ENCODE assay signal across 13 cellular contexts in the genomic region with DNA sequence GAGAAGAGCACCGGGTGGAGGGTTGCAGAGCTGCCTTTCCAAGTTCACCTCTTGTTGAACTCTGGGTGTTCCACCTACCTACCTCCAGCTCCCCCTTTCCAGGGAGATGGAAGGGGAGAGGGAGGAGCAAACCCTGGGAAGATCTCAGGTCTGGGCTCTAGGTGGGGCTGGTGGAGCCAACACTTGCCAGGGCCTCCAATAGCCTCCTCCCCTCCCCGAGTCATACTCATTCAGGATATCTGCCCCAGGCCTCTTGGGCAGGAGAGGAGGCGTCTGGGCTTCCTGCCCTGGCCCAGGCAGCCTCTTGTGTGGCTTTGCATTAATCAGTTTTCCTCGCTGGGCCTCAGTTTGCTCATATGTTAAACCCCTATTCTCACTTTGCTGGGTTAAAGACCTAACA. TPM values are rescaled to one million over a fixed set of nuclear protein-coding genes. Genes with fewer than 3 reads are reported as not detected.
A peak's percentile ranks its signal among the peaks of the same experiment; 100 is the strongest.
DNase-seq lines count a peak whose midpoint lies in the region; ATAC-seq and TF ChIP-seq lines count a peak whose summit lies in the region.
"Had no signal": no experiment of that assay in that cellular context is flagged by ENCODE, and none has a peak within 500 bp of the region (broad histone marks: within the 10 kb centered on the region; RNA-seq: fewer than 3 reads in every experiment).

No MANE protein-coding gene starts in this region.

- no peaks in the 10 kb centered on the region for H3K9me3 Mint-ChIP-seq in activated naive CD4-positive, alpha-beta T cell treated with anti-CD3 and anti-CD28 coated beads, Interleukin-2, amount 10 ng/mL, durations not matched to agents 7 days and 5 days

- no peak overlapping the region for H3K4me3 ChIP-seq in A673 (ENCODE audit: low read depth, low read length, poor library complexity, severe bottlenecking)
- H3K4me3 ChIP-seq in HAP-1: no peak overlapping the region
- no peak overlapping the region for H3K4me3 ChIP-seq in SK-N-SH (ENCODE audit: low read depth in 2 of 2, low read length in 1 of 2)
- no peak overlapping the region for H3K4me3 ChIP-seq in iPS DF 6.9 (ENCODE audit: low read length)
- no peak overlapping the region for H3K4me3 ChIP-seq in gastrocnemius medialis

- H3K27ac Mint-ChIP-seq in activated naive CD4-positive, alpha-beta T cell treated with anti-CD3 and anti-CD28 coated beads, Interleukin-2, amount 10 ng/mL, durations not matched to agents 7 days and 5 days: no peak overlapping the region
- H3K27ac Mint-ChIP-seq: CD4-positive, CD25-positive, alpha-beta regulatory T cell had no signal

- no peak for TF ChIP-seq EP300 in SK-N-SH (IDR thresholded peaks at IDR 0.05; ENCODE audit: borderline replicate concordance in 1 of 2, low read depth in 1 of 2, low read length in 1 of 2)

- POLR2A ChIA-PET in A673 (lab: Charles Lee; ENCODE audit: low non-redundant PET): no interaction called here
- POLR2A ChIA-PET in SK-N-SH (lab: Yijun Ruan, JAX): no interaction called here

- no peak overlapping the region for H2AFZ ChIP-seq in SK-N-SH (ENCODE audit: low read depth)

- H3K79me2 ChIP-seq in SK-N-SH (ENCODE audit: insufficient read depth): no peaks in the 10 kb centered on the region

- peaks cover 50% of the 10 kb centered on the region for H3K4me1 ChIP-seq in A673 (ENCODE audit: insufficient read depth, low read length, poor library complexity, severe bottlenecking)
- peaks cover 4% of the 10 kb centered on the region for H3K4me1 ChIP-seq in HAP-1
- peaks cover 0 to 17% of the 10 kb centered on the region in 2 experiments; a peak in 1 of 4 replicates for H3K4me1 ChIP-seq in SK-N-SH (ENCODE audit: control insufficient read depth in 1 of 2, insufficient read depth in 2 of 2, low read depth in 1 of 2, low read length in 1 of 2)
- peaks cover 8% of the 10 kb centered on the region for H3K4me1 ChIP-seq in iPS DF 6.9 (ENCODE audit: control insufficient read depth, insufficient read depth, low read length)
- no peaks in the 10 kb centered on the region for H3K4me1 ChIP-seq in gastrocnemius medialis

- intact Hi-C loops in A673 (cut with micrococcal nuclease; ENCODE audit: unreplicated experiment): loop anchor here (5.0 to 10.0 kb wide), 4 partner anchors 143 to 762 kb away; no protein-coding TSS in a partner anchor
- intact Hi-C loops in gastrocnemius medialis (cut with DNase I; ENCODE audit: low total_unique reads): no loop called here

- H3K36me3 ChIP-seq in A673 (ENCODE audit: insufficient read depth, low read length, poor library complexity, severe bottlenecking) (no peaks in the 10 kb centered on the region), HAP-1 (replicated peaks) (no peaks in the 10 kb centered on the region), SK-N-SH (replicated peaks in 1 of 2; ENCODE audit: control insufficient read depth in 1 of 2, insufficient read depth in 2 of 2, low read length in 1 of 2) (no peaks in the 10 kb centered on the region), iPS DF 6.9 (ENCODE audit: control insufficient read depth, insufficient read depth, low read length) (no peaks in the 10 kb centered on the region), gastrocnemius medialis (no peaks in the 10 kb centered on the region)
- H3K36me3 ChIP-seq: neutrophil had no signal

- H3F3A ChIP-seq in SK-N-SH (replicated peaks; ENCODE audit: insufficient read depth): no peaks in the 10 kb centered on the region

- H3K27ac ChIP-seq in A673 (ENCODE audit: low read depth, low read length, poor library complexity, severe bottlenecking) (peak overlapping the region; percentile 80), SK-N-SH (ENCODE audit: low read depth in 2 of 2, low read length in 1 of 2) (no peak overlapping the region), iPS DF 6.9 (ENCODE audit: low read length) (no peak overlapping the region), gastrocnemius medialis (no peak overlapping the region)
- H3K27ac ChIP-seq: neutrophil had no signal

- no peak overlapping the region for H3K9ac ChIP-seq in SK-N-SH

- H3K9me3 ChIP-seq in A673 (ENCODE audit: low read depth, low read length, poor library complexity, severe bottlenecking): no peaks in the 10 kb centered on the region
- H3K9me3 ChIP-seq in HAP-1: no peaks in the 10 kb centered on the region; the same call in 1 of the 2 replicates
- no peaks in the 10 kb centered on the region for H3K9me3 ChIP-seq in SK-N-SH
- H3K9me3 ChIP-seq in iPS DF 6.9 (ENCODE audit: control insufficient read depth, insufficient read depth, low read length): no peaks in the 10 kb centered on the region
- no peaks in the 10 kb centered on the region for H3K9me3 ChIP-seq in gastrocnemius medialis
- H3K9me3 ChIP-seq: neutrophil had no signal

- DNase-seq in A673 (ENCODE audit: low spot score): peak; percentile 63
- peak; percentile 21 to 48 for DNase-seq in HAP-1 (ENCODE audit: low spot score in 2 of 2)
- DNase-seq in SK-N-SH: peak; percentile 69
- peak; percentile 64 for DNase-seq in iPS DF 6.9 (ENCODE audit: low read depth, low spot score)
- DNase-seq in gastrocnemius medialis: no peak
- DNase-seq in activated naive CD4-positive, alpha-beta T cell treated with anti-CD3 and anti-CD28 coated beads, Interleukin-2, amount 10 ng/mL, durations not matched to agents 7 days and 5 days: no peak
- DNase-seq in T-helper 1 cell: no peak
- DNase-seq in NOMO-1 treated with dmso at 0.1 percent for 144 hours (lab: John Stamatoyannopoulos, UW; ENCODE audit: unreplicated experiment): no peak
- DNase-seq: activated gamma-delta T cell; CD4-positive, CD25-positive, alpha-beta regulatory T cell; HCEC 1CT; stimulated activated CD4-positive, alpha-beta T cell treated with anti-CD3 and anti-CD28 coated beads, Interleukin-1b, Interleukin-23, amount 100 ng/mL, for 48 hours had no signal

- H3K4me3 Mint-ChIP-seq in activated naive CD4-positive, alpha-beta T cell treated with anti-CD3 and anti-CD28 coated beads, Interleukin-2, amount 10 ng/mL, durations not matched to agents 7 days and 5 days: no peak overlapping the region
- H3K4me3 Mint-ChIP-seq: CD4-positive, CD25-positive, alpha-beta regulatory T cell had no signal

- peaks cover 24% of the 10 kb centered on the region for H3K4me1 Mint-ChIP-seq in activated naive CD4-positive, alpha-beta T cell treated with anti-CD3 and anti-CD28 coated beads, Interleukin-2, amount 10 ng/mL, durations not matched to agents 7 days and 5 days

- peaks cover 73% of the 10 kb centered on the region for H3K27me3 Mint-ChIP-seq in activated naive CD4-positive, alpha-beta T cell treated with anti-CD3 and anti-CD28 coated beads, Interleukin-2, amount 10 ng/mL, durations not matched to agents 7 days and 5 days

- no peaks in the 10 kb centered on the region for H4K20me1 ChIP-seq in SK-N-SH (ENCODE audit: insufficient read depth)

- no peaks in the 10 kb centered on the region for H3K36me3 Mint-ChIP-seq in activated naive CD4-positive, alpha-beta T cell treated with anti-CD3 and anti-CD28 coated beads, Interleukin-2, amount 10 ng/mL, durations not matched to agents 7 days and 5 days
- H3K36me3 Mint-ChIP-seq: CD4-positive, CD25-positive, alpha-beta regulatory T cell had no signal

- peak; percentile 34; the same call in 1 of the 2 replicates for TF ChIP-seq CTCF in A673 (conservative IDR thresholded peaks at IDR 0.05; ENCODE audit: low read depth, low read length)
- TF ChIP-seq CTCF in SK-N-SH (IDR thresholded peaks at IDR 0.05): no peak; the same call in 1 of the 2 replicates
- TF ChIP-seq CTCF in gastrocnemius medialis (IDR thresholded peaks at IDR 0.05 in 4 of 5, conservative IDR thresholded peaks at IDR 0.05 in 1 of 5): no peak

- no peak for TF ChIP-seq POLR2A in gastrocnemius medialis (IDR thresholded peaks at IDR 0.05)

- 48% methylated on average over 3 of the region's 4 CpGs for WGBS in SK-N-SH (ENCODE audit: low lambda C conversion rate)
- WGBS in iPS DF 6.9 (ENCODE audit: insufficient coverage, insufficient read length): no CpG with 5 or more reads among the region's 4 CpGs

- no peak for ATAC-seq in gastrocnemius medialis

- no peaks in the 10 kb centered on the region for H3K9me2 ChIP-seq in SK-N-SH

- no TSS peak for BruUV-seq in A673 (replicated peaks; lab: Mats Ljungman, UMichigan)

- in situ Hi-C loops in HAP-1 (cut with MboI; ENCODE audit: low sequenced_read_pairs): no loop called here
- in situ Hi-C loops in gastrocnemius medialis (cut with MboI; ENCODE audit: low sequenced_read_pairs in 4 of 4): loop anchor here in 1 of 4 donors (25.0 kb wide), 1 partner anchor 418 kb away; no protein-coding TSS in a partner anchor

- no peak for TF ChIP-seq RAD21 in SK-N-SH (IDR thresholded peaks at IDR 0.05; ENCODE audit: low read length)

- CTCF ChIA-PET in A673 (lab: Charles Lee): no interaction called here
- CTCF ChIA-PET in SK-N-SH (lab: Yijun Ruan, JAX): interaction anchor here (1.0 to 6.1 kb wide), 5 partner anchors 31 to 424 kb away, joined by 3 to 70 read pairs (median 4); a partner anchor contains a TSS
- CTCF ChIA-PET in activated naive CD4-positive, alpha-beta T cell treated with anti-CD3 and anti-CD28 coated beads, Interleukin-2, amount 10 ng/mL, durations not matched to agents 7 days and 5 days (lab: Charles Lee): no interaction called here

- H3K27me3 ChIP-seq in A673 (replicated peaks; ENCODE audit: insufficient read depth, low read depth, low read length, poor library complexity) (no peaks in the 10 kb centered on the region), HAP-1 (ENCODE audit: low read depth) (no peaks in the 10 kb centered on the region), SK-N-SH (ENCODE audit: insufficient read depth) (peaks cover 11% of the 10 kb centered on the region), iPS DF 6.9 (ENCODE audit: control insufficient read depth, insufficient read depth, low read length) (peaks cover 3% of the 10 kb centered on the region; the same call in 1 of the 2 replicates), gastrocnemius medialis (peaks cover 12 to 18% (median 14%) of the 10 kb centered on the region in 3 donors)

- H3K4me2 ChIP-seq in SK-N-SH: no peak overlapping the region

TF ChIP-seq in SK-N-SH, 30 proteins besides CTCF, POLR2A, EP300 and RAD21 (continues in another document):
- no peak for TF ChIP-seq GATA2 (CRISPR knock-in tag; IDR thresholded peaks at IDR 0.05)
- no peak for TF ChIP-seq RFX5 (IDR thresholded peaks at IDR 0.05; ENCODE audit: low read length)
- TF ChIP-seq MXI1 (IDR thresholded peaks at IDR 0.05; ENCODE audit: low read depth, low read length): no peak
- no peak for TF ChIP-seq YY1 (IDR thresholded peaks at IDR 0.05; ENCODE audit: low read depth)
- TF ChIP-seq SIN3A (IDR thresholded peaks at IDR 0.05; ENCODE audit: borderline replicate concordance, low read depth, low read length): no peak
- no peak for TF ChIP-seq FOXJ3 (CRISPR knock-in tag; IDR thresholded peaks at IDR 0.05)
- no peak for TF ChIP-seq GABPA (IDR thresholded peaks at IDR 0.05; ENCODE audit: low read depth)
- no peak for TF ChIP-seq CHD2 (IDR thresholded peaks at IDR 0.05; ENCODE audit: low read length, partially characterized antibody)
- TF ChIP-seq EZH2phosphoT487 (IDR thresholded peaks at IDR 0.05; ENCODE audit: borderline replicate concordance, low read depth): no peak

RNA-seq across cellular contexts. Expression of a gene that starts 13.4 kb away (rescaled TPM):
- total RNA-seq in A673 (2021) (37.7 and 40.3 TPM in 2 replicates), gastrocnemius medialis (under 1 TPM in 2 of 4 donors, not detected in 2; 0.46 to 0.75 TPM)
- polyA plus RNA-seq in SK-N-SH (2012; rRNA removed): 0.78 and 0.99 TPM in 2 replicates
- polyA plus RNA-seq in SK-N-SH (2012; cell fraction: cytosol; rRNA removed): 0.53 and 0.84 TPM in 2 replicates
- 0.89 and 1.3 TPM in 2 replicates for polyA plus RNA-seq in SK-N-SH (2012; cell fraction: nucleus; rRNA removed)
- polyA plus RNA-seq: CD4-positive, CD25-positive, alpha-beta regulatory T cell had no signal

Comparison
In these comparisons a context has a peak if more than half of its experiments do, and no peak if none do; other contexts are left out.
1. DNase-seq: peak in A673 (single experiment), HAP-1 (2 of 2), SK-N-SH (single experiment) and iPS DF 6.9 (single experiment); none in gastrocnemius medialis (0 of 2), activated naive CD4-positive, alpha-beta T cell treated with anti-CD3 and anti-CD28 coated beads, Interleukin-2, amount 10 ng/mL, durations not matched to agents 7 days and 5 days (single experiment), T-helper 1 cell (0 of 5) and NOMO-1 treated with dmso at 0.1 percent for 144 hours (single experiment).
2. RNA of a gene that starts 13.4 kb away (total RNA-seq): 37.7 to 40.3 TPM in A673; 0.46 to 0.75 TPM in gastrocnemius medialis; every median in the first group is over 10 times any median in the second.